1 cellular context compared by ENCODE assay signal in the genomic region with DNA sequence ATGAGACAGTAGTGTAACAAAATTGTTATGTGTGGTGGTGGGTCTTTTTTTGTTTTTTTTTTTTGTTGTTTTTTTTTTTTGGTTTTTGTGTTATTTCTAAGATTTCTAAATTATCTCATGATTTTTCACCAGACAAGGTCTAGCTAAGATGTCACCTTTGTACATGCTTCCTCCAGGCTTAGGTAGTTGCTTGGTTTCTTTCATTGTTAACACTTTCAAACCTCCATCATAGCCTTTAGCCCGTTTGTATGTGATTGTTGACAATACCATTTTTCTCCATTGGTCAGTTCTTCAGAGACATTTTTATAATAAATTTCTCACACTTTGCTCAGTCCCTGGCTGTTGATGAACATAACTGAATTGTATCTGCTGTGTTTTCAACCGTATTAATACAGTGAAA.
TF ChIP-seq lines count a peak whose summit lies in the region.

No MANE protein-coding gene starts in this region.

TF ChIP-seq in H1, 55 proteins besides CTCF, POLR2A, EP300 and RAD21 (continued from another document):
- TF ChIP-seq CBX5 (IDR thresholded peaks at IDR 0.05; ENCODE audit: low read depth, low read length) (no peak), HDAC2 (IDR thresholded peaks at IDR 0.05; ENCODE audit: borderline replicate concordance in 1 of 2, low read depth in 2 of 2, low read length in 2 of 2) (no peak)
